In genomic region chr6:89353118-89353556, GRCh38 we compare ENCODE assay signal across 8 cellular contexts. TPM values are rescaled to one million over a fixed set of nuclear protein-coding genes. Genes with fewer than 3 reads are reported as not detected.
DNase-seq lines count a peak whose midpoint lies in the region; ATAC-seq, FAIRE-seq and TF ChIP-seq lines count a peak whose summit lies in the region.

No MANE protein-coding gene starts in this region.

- TF ChIP-seq POLR2A in GM18505 (IDR thresholded peaks at IDR 0.05; ENCODE audit: borderline replicate concordance, extremely low read depth, insufficient read depth, insufficient read length) (no peak), GM12891 (IDR thresholded peaks at IDR 0.05; ENCODE audit: low read depth, low read length) (no peak)

- peaks cover 11% of the 10 kb centered on the region in 2 donors for H3K36me3 Mint-ChIP-seq in CD14-positive monocyte
- peaks cover 7% of the 10 kb centered on the region for H3K36me3 Mint-ChIP-seq in endothelial cell (ENCODE audit: low read depth, unreplicated experiment)
- H3K36me3 Mint-ChIP-seq in nephron progenitor cell (ENCODE audit: low read depth): peaks cover 21% of the 10 kb centered on the region

- no peaks in the 10 kb centered on the region for H3K36me3 ChIP-seq in PC-9 (ENCODE audit: low read depth)

- H3K27ac ChIP-seq in PC-9: peak overlapping the region; percentile 88

- H3K4me3 Mint-ChIP-seq in CD14-positive monocyte: peak overlapping the region; percentile 64 to 71
- peak overlapping the region; percentile 86 for H3K4me3 Mint-ChIP-seq in endothelial cell (ENCODE audit: unreplicated experiment)
- peak overlapping the region; percentile 80 for H3K4me3 Mint-ChIP-seq in nephron progenitor cell

- H3K4me3 ChIP-seq in PC-9: peak overlapping the region; percentile 81; the same call in 1 of the 2 replicates

- intact Hi-C loops in CD14-positive monocyte (cut with micrococcal nuclease) (loop anchor here (10.0 kb wide), 2 partner anchors 268 to 282 kb away; partner anchors contain the start of genes PNRC1 (in 2 of the 2) and LYRM2 (in 1 of the 2)), PC-9 (cut with micrococcal nuclease; ENCODE audit: unreplicated experiment) (loop anchor here (5.0 kb wide), 1 partner anchor 271 kb away; the partner anchor contains the start of gene PNRC1)

- TF ChIP-seq CTCF in CD14-positive monocyte (IDR thresholded peaks at IDR 0.05): no peak
- TF ChIP-seq CTCF in PC-9 (conservative IDR thresholded peaks at IDR 0.05): no peak
- TF ChIP-seq CTCF in endothelial cell (IDR thresholded peaks at IDR 0.05; ENCODE audit: unreplicated experiment): no peak
- TF ChIP-seq CTCF in nephron progenitor cell (IDR thresholded peaks at IDR 0.05): no peak

- H3K9me3 Mint-ChIP-seq in CD14-positive monocyte (peaks cover 0 to 5% (median 0%) of the 10 kb centered on the region in 7 donors), endothelial cell (ENCODE audit: unreplicated experiment) (no peaks in the 10 kb centered on the region), nephron progenitor cell (no peaks in the 10 kb centered on the region)

- H3K9me2 ChIP-seq in PC-9 (ENCODE audit: insufficient read depth): no peaks in the 10 kb centered on the region

- no peak for ATAC-seq in activated CD4-positive, CD25-positive, alpha-beta regulatory T cell treated with anti-CD3 and anti-CD28 coated beads, Interleukin-2, amount 50 U/mL, for 24 hours
- no peak for ATAC-seq in GM18505 (IDR thresholded peaks at IDR 0.05; ENCODE audit: unreplicated experiment)

- TSS peak; percentile 91 for BruUV-seq in PC-9 (replicated peaks; lab: Mats Ljungman, UMichigan)

- H3K4me1 Mint-ChIP-seq in CD14-positive monocyte (peaks cover 59% of the 10 kb centered on the region), endothelial cell (ENCODE audit: unreplicated experiment) (peaks cover 39% of the 10 kb centered on the region), nephron progenitor cell (peaks cover 47% of the 10 kb centered on the region)

- H4K20me1 ChIP-seq in PC-9 (ENCODE audit: insufficient read depth): no peaks in the 10 kb centered on the region

- peak overlapping the region; percentile 91 for H3K4me2 ChIP-seq in PC-9

- H3F3A ChIP-seq in PC-9 (ENCODE audit: insufficient read depth, low read depth): peaks cover 12% of the 10 kb centered on the region; the same call in 1 of the 2 replicates

- H3K27ac Mint-ChIP-seq in CD14-positive monocyte (peak overlapping the region; percentile 84 to 95 (median 92)), endothelial cell (ENCODE audit: unreplicated experiment) (peak overlapping the region; percentile 77), nephron progenitor cell (peak overlapping the region; percentile 66)

- peaks cover 42% of the 10 kb centered on the region for H3K79me2 ChIP-seq in PC-9 (ENCODE audit: low read depth)

- FAIRE-seq in GM12891 (lab: Jason Lieb, UNC): no peak

- H3K9me3 ChIP-seq in PC-9 (ENCODE audit: insufficient read depth, low read depth): no peaks in the 10 kb centered on the region

- no peak for DNase-seq in CD14-positive monocyte (ENCODE audit: low spot score)
- DNase-seq in PC-9: no peak
- DNase-seq in endothelial cell (ENCODE audit: low spot score): no peak
- DNase-seq in nephron progenitor cell: no peak
- DNase-seq in ureter (ENCODE audit: low spot score): no peak
- DNase-seq in GM12891 (ENCODE audit: insufficient read length, low spot score): no peak

- CTCF ChIA-PET in PC-9 (lab: Charles Lee): interaction anchor here (0.9 to 1.6 kb wide), 2 partner anchors 55 to 932 kb away, joined by 3 to 5 read pairs; no protein-coding TSS in a partner anchor

- POLR2A ChIA-PET in PC-9 (lab: Charles Lee; ENCODE audit: unreplicated experiment): interaction anchor here (0.6 to 2.1 kb wide), 4 partner anchors 46 to 1643 kb away, joined by 4 to 25 read pairs (median 11); no protein-coding TSS in a partner anchor

- H3K27me3 ChIP-seq in PC-9 (ENCODE audit: insufficient read depth, low read depth): no peaks in the 10 kb centered on the region

- peak overlapping the region; percentile 86 for H2AFZ ChIP-seq in PC-9

- H3K27me3 Mint-ChIP-seq in CD14-positive monocyte (ENCODE audit: low read depth in 3 of 3) (peaks cover 0 to 7% (median 1%) of the 10 kb centered on the region in 3 donors), endothelial cell (ENCODE audit: unreplicated experiment) (peaks cover 4% of the 10 kb centered on the region), nephron progenitor cell (ENCODE audit: low read depth, poor library complexity) (no peaks in the 10 kb centered on the region)

- peaks cover 21% of the 10 kb centered on the region for H3K4me1 ChIP-seq in PC-9 (replicated peaks; ENCODE audit: insufficient read depth)

TF ChIP-seq in GM12891, 5 proteins besides CTCF, POLR2A, EP300 and RAD21:
- TF ChIP-seq POLR2AphosphoS5 (IDR thresholded peaks at IDR 0.05; ENCODE audit: low read depth, low read length) (no peak), POU2F2 (IDR thresholded peaks at IDR 0.05; ENCODE audit: low read depth, low read length) (no peak), SPI1 (IDR thresholded peaks at IDR 0.05; ENCODE audit: low read depth, low read length) (no peak), TAF1 (IDR thresholded peaks at IDR 0.05; ENCODE audit: low read depth, low read length) (no peak), PAX5 (IDR thresholded peaks at IDR 0.05; ENCODE audit: insufficient read depth, low read length, severe bottlenecking) (no peak)

RNA-seq across cellular contexts. Expression of gene UBE2J1, which starts 0.6 kb away (rescaled TPM):
- 10 to 100 TPM; 44.8 to 80.5 TPM for polyA plus RNA-seq in CD14-positive monocyte
- total RNA-seq in PC-9 (2021): 19.8 and 29.0 TPM in 2 replicates
- 43.7 TPM for total RNA-seq in endothelial cell (ENCODE audit: unreplicated experiment)
- 38.8 TPM for total RNA-seq in ureter
- 37.6 TPM for polyA plus RNA-seq in GM12891 (2012; ENCODE audit: low read depth, missing spikeins)

RNA-seq across cellular contexts. Expression of gene GABRR2, which starts 38.0 kb away (rescaled TPM):
- polyA plus RNA-seq in CD14-positive monocyte: not detected
- total RNA-seq in PC-9 (2021) (0.52 TPM in 1 of 2 replicates, not detected in the other), endothelial cell (ENCODE audit: unreplicated experiment) (0.36 TPM), ureter (0.73 TPM)
- 0.21 TPM for polyA plus RNA-seq in GM12891 (2012; ENCODE audit: low read depth, missing spikeins)

RNA-seq across cellular contexts. Expression of gene RRAGD, which starts 58.9 kb away (rescaled TPM):
- polyA plus RNA-seq in CD14-positive monocyte: 1 to 10 TPM; 5.0 to 7.9 TPM
- 0.18 TPM in 1 of 2 replicates, not detected in the other for total RNA-seq in PC-9 (2021)
- total RNA-seq in endothelial cell (ENCODE audit: unreplicated experiment): 9.8 TPM
- 14.6 TPM for total RNA-seq in ureter
- 12.7 TPM for polyA plus RNA-seq in GM12891 (2012; ENCODE audit: low read depth, missing spikeins)
